9 cellular contexts compared by ENCODE assay signal in the genomic region with DNA sequence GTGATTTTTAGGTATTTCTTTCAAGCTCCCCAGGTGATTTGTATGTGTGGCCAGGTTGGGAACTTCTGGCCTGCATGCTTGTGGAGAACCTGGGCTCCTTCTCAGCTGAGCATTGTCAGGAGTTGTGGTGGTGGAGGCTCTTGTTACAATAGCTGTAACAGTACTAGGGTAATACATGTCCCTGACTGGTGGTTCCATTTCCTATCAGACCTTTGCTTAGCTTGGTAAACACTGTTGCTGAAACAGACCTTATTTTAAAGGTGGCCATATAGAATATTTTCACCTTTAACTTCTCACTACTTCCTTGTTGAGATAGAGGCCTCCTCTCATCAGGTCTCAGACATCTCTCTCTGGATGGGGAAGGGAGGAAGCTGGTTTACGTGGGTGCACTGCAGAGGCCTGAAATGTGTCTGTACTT.
DNase-seq lines count a peak whose midpoint lies in the region; ATAC-seq and TF ChIP-seq lines count a peak whose summit lies in the region.
"Had no signal": no experiment of that assay in that cellular context is flagged by ENCODE, and none has a peak within 500 bp of the region (broad histone marks: within the 10 kb centered on the region; RNA-seq: fewer than 3 reads in every experiment).

No MANE protein-coding gene starts in this region.

- peaks cover 11% of the 10 kb centered on the region for H3K36me3 Mint-ChIP-seq in mesothelial cell of epicardium

- H3K9me2 ChIP-seq in MM.1S (replicated peaks; ENCODE audit: insufficient read depth, low read length): no peaks in the 10 kb centered on the region

- H3K36me3 ChIP-seq in MM.1S (replicated peaks; ENCODE audit: insufficient read depth, low read length): no peaks in the 10 kb centered on the region

- peak overlapping the region; percentile 63 for H3K27ac Mint-ChIP-seq in mesothelial cell of epicardium

- H3F3A ChIP-seq in MM.1S (ENCODE audit: insufficient read depth, low read length): peaks cover 37% of the 10 kb centered on the region

- H3K79me2 ChIP-seq in MM.1S (ENCODE audit: low read length): peaks cover 75% of the 10 kb centered on the region

- peaks cover 3% of the 10 kb centered on the region for H3K9me3 Mint-ChIP-seq in mesothelial cell of epicardium

- H3K4me1 ChIP-seq in MM.1S (ENCODE audit: low read length): peaks cover 57% of the 10 kb centered on the region

- DNase-seq in MM.1S (peak; percentile 82), mesothelial cell of epicardium (ENCODE audit: low spot score in 2 of 2, unreplicated experiment in 2 of 2) (no peak), GOT3 (lab: John Stamatoyannopoulos, UW) (no peak), NCI-H1092 treated with DMSO at 0.1 percent for 48 hours (lab: John Stamatoyannopoulos, UW) (no peak), COR-L47 (lab: John Stamatoyannopoulos, UW) (no peak), left lobe of liver (ENCODE audit: low spot score) (no peak)

- H3K4me1 Mint-ChIP-seq in mesothelial cell of epicardium: peaks cover 12% of the 10 kb centered on the region

- ATAC-seq in GM18508 (IDR thresholded peaks at IDR 0.05; ENCODE audit: insufficient read depth, unreplicated experiment) (peak; percentile 32), GM21619 (IDR thresholded peaks at IDR 0.05; ENCODE audit: unreplicated experiment) (peak; percentile 47), left lobe of liver (no peak)

- peak overlapping the region; percentile 45 for H3K4me2 ChIP-seq in MM.1S (ENCODE audit: low read depth, low read length)

- TF ChIP-seq CTCF in MM.1S (IDR thresholded peaks at IDR 0.05; ENCODE audit: low read length) (no peak), mesothelial cell of epicardium (IDR thresholded peaks at IDR 0.05; ENCODE audit: unreplicated experiment) (no peak)

- H3K27me3 Mint-ChIP-seq in mesothelial cell of epicardium (ENCODE audit: low read depth): no peaks in the 10 kb centered on the region

- H3K4me3 ChIP-seq in MM.1S (ENCODE audit: low read length): no peak overlapping the region
- H3K4me3 ChIP-seq: SK-N-MC had no signal

- H3K27ac ChIP-seq in MM.1S (ENCODE audit: low read length): peak overlapping the region; percentile 98
- H3K27ac ChIP-seq: SK-N-MC had no signal

- peak overlapping the region; percentile 89 for H3K9ac ChIP-seq in MM.1S (ENCODE audit: low read length)

- H3K27me3 ChIP-seq in MM.1S (replicated peaks; ENCODE audit: insufficient read depth, low read length): no peaks in the 10 kb centered on the region

- H2AFZ ChIP-seq in MM.1S (ENCODE audit: low read length): no peak overlapping the region

- no peak overlapping the region for H3K4me3 Mint-ChIP-seq in mesothelial cell of epicardium

- no peaks in the 10 kb centered on the region for H3K9me3 ChIP-seq in MM.1S (replicated peaks; ENCODE audit: insufficient read depth, low read length)

- H4K20me1 ChIP-seq in MM.1S (ENCODE audit: insufficient read depth, low read length): no peaks in the 10 kb centered on the region
